In genomic region chr10:126867567-126868365, GRCh38 we compare ENCODE assay signal across 19 cellular contexts. TPM values are rescaled to one million over a fixed set of nuclear protein-coding genes. Genes with fewer than 3 reads are reported as not detected.
A peak's percentile ranks its signal among the peaks of the same experiment; 100 is the strongest.
DNase-seq lines count a peak whose midpoint lies in the region; ATAC-seq and TF ChIP-seq lines count a peak whose summit lies in the region.
"Had no signal": no experiment of that assay in that cellular context is flagged by ENCODE, and none has a peak within 500 bp of the region (broad histone marks: within the 10 kb centered on the region; RNA-seq: fewer than 3 reads in every experiment).

No MANE protein-coding gene starts in this region.

- DNase-seq in ELR (ENCODE audit: low read depth) (peak; percentile 19), SK-N-SH (no peak), fibroblast of peridontal ligament (ENCODE audit: extremely low read depth) (peak; percentile 100), spleen (peak; percentile 18), uterus (no peak), NCI-H1436 (lab: John Stamatoyannopoulos, UW) (no peak)
- no peak for DNase-seq in activated T-cell treated with anti-CD3 and anti-CD28 coated beads, Interleukin-2, amount 50 U/mL, for 72 hours
- DNase-seq: activated CD4-positive, alpha-beta memory T cell treated with anti-CD3 and anti-CD28 coated beads for 36 hours; Calu3; endodermal cell; left ventricle myocardium inferior; MV-4-11; naive thymus-derived CD4-positive, alpha-beta T cell; NK-92 treated with Interleukin-12 subunit alpha and Interleukin-12 subunit beta, amount 100 ng/mL, for 24 hours; retina; SIG-M5 had no signal

- no peak overlapping the region for H3K27ac Mint-ChIP-seq in activated T-cell treated with anti-CD3 and anti-CD28 coated beads, Interleukin-2, amount 50 U/mL, for 72 hours
- H3K27ac Mint-ChIP-seq: activated CD4-positive, alpha-beta memory T cell treated with anti-CD3 and anti-CD28 coated beads for 36 hours; endodermal cell; naive thymus-derived CD4-positive, alpha-beta T cell; stimulated activated memory B cell treated with anti-CD40 and anti-IgM and Interleukin-4, amounts not matched to agents 10 μg/mL and 1 μg/mL and 100 μg/mL, for 72 hours had no signal

- H3K9me2 ChIP-seq in SK-N-SH, result no peaks in the 10 kb centered on the region

- no peak overlapping the region for H3K9ac ChIP-seq in SK-N-SH

- no peaks in the 10 kb centered on the region for H3K9me3 ChIP-seq in SK-N-SH
- H3K9me3 ChIP-seq in spleen, result peaks cover 0 to 3% (median 0%) of the 10 kb centered on the region in 8 donors
- H3K9me3 ChIP-seq in uterus, result no peaks in the 10 kb centered on the region
- H3K9me3 ChIP-seq: ascending aorta had no signal

- no peak overlapping the region for H2AFZ ChIP-seq in SK-N-SH (ENCODE audit: low read depth)

- no peaks in the 10 kb centered on the region for H3K27me3 Mint-ChIP-seq in activated T-cell treated with anti-CD3 and anti-CD28 coated beads, Interleukin-2, amount 50 U/mL, for 72 hours (ENCODE audit: low read depth)
- H3K27me3 Mint-ChIP-seq: activated CD4-positive, alpha-beta memory T cell treated with anti-CD3 and anti-CD28 coated beads for 36 hours; stimulated activated memory B cell treated with anti-CD40 and anti-IgM and Interleukin-4, amounts not matched to agents 10 μg/mL and 1 μg/mL and 100 μg/mL, for 72 hours had no signal

- H3K4me1 Mint-ChIP-seq in activated T-cell treated with anti-CD3 and anti-CD28 coated beads, Interleukin-2, amount 50 U/mL, for 72 hours (ENCODE audit: low read depth), result no peaks in the 10 kb centered on the region
- H3K4me1 Mint-ChIP-seq: naive thymus-derived CD4-positive, alpha-beta T cell; stimulated activated memory B cell treated with anti-CD40 and anti-IgM and Interleukin-4, amounts not matched to agents 10 μg/mL and 1 μg/mL and 100 μg/mL, for 72 hours had no signal

- peak overlapping the region in 1 of 2 experiments; percentile 78; a peak in 2 of 4 replicates for H3K27ac ChIP-seq in SK-N-SH (ENCODE audit: low read depth in 2 of 2, low read length in 1 of 2)
- no peak overlapping the region for H3K27ac ChIP-seq in spleen
- no peak overlapping the region for H3K27ac ChIP-seq in uterus
- H3K27ac ChIP-seq: ascending aorta, left ventricle myocardium inferior had no signal

- CTCF ChIA-PET in SK-N-SH (lab: Yijun Ruan, JAX), result no interaction called here

- H3K4me1 ChIP-seq in SK-N-SH (ENCODE audit: control insufficient read depth in 1 of 2, insufficient read depth in 2 of 2, low read depth in 1 of 2, low read length in 1 of 2) (no peaks in the 10 kb centered on the region), spleen (no peaks in the 10 kb centered on the region), uterus (no peaks in the 10 kb centered on the region)
- H3K4me1 ChIP-seq: ascending aorta, left ventricle myocardium inferior had no signal

- H3K27me3 ChIP-seq in SK-N-SH (ENCODE audit: insufficient read depth) (no peaks in the 10 kb centered on the region), spleen (replicated peaks in 1 of 7) (no peaks in the 10 kb centered on the region), uterus (no peaks in the 10 kb centered on the region)
- H3K27me3 ChIP-seq: ascending aorta had no signal

- 46% methylated on average over 8 of the region's 9 CpGs for WGBS in SK-N-SH (ENCODE audit: low lambda C conversion rate)
- 76 to 88% (median 84%) methylated on average over 9 of the region's 9 CpGs for WGBS in spleen, 5 donors

- no peaks in the 10 kb centered on the region for H3F3A ChIP-seq in SK-N-SH (replicated peaks; ENCODE audit: insufficient read depth)

- H3K36me3 ChIP-seq in SK-N-SH (replicated peaks in 1 of 2; ENCODE audit: control insufficient read depth in 1 of 2, insufficient read depth in 2 of 2, low read length in 1 of 2), result no peaks in the 10 kb centered on the region
- H3K36me3 ChIP-seq in spleen, result no peaks in the 10 kb centered on the region
- no peaks in the 10 kb centered on the region for H3K36me3 ChIP-seq in uterus
- H3K36me3 ChIP-seq: ascending aorta, left ventricle myocardium inferior had no signal

- H3K9me3 Mint-ChIP-seq in activated T-cell treated with anti-CD3 and anti-CD28 coated beads, Interleukin-2, amount 50 U/mL, for 72 hours, result peaks cover 0 to 4% of the 10 kb centered on the region in 2 donors
- H3K9me3 Mint-ChIP-seq: stimulated activated memory B cell treated with anti-CD40 and anti-IgM and Interleukin-4, amounts not matched to agents 10 μg/mL and 1 μg/mL and 100 μg/mL, for 72 hours had no signal

- no peak for ATAC-seq in GM21737 (IDR thresholded peaks at IDR 0.05; ENCODE audit: unreplicated experiment)
- no peak for ATAC-seq in activated T-cell treated with anti-CD3 and anti-CD28 coated beads, Interleukin-2, amount 50 U/mL, for 72 hours (replicated peaks in 1 of 2)
- ATAC-seq: naive thymus-derived CD4-positive, alpha-beta T cell; stimulated activated memory B cell treated with anti-CD40 and anti-IgM and Interleukin-4, amounts not matched to agents 10 μg/mL and 1 μg/mL and 100 μg/mL, for 72 hours had no signal

- POLR2A ChIA-PET in SK-N-SH (lab: Yijun Ruan, JAX), result no interaction called here

- TF ChIP-seq RAD21 in SK-N-SH (IDR thresholded peaks at IDR 0.05; ENCODE audit: low read length), result no peak

- no peak for TF ChIP-seq CTCF in SK-N-SH (IDR thresholded peaks at IDR 0.05)
- TF ChIP-seq CTCF in spleen (IDR thresholded peaks at IDR 0.05 in 8 of 11, conservative IDR thresholded peaks at IDR 0.05 in 3 of 11), result no peak
- TF ChIP-seq CTCF in uterus (IDR thresholded peaks at IDR 0.05), result no peak

- peak overlapping the region; percentile 11; the same call in 1 of the 2 replicates for H3K4me2 ChIP-seq in SK-N-SH

- TF ChIP-seq POLR2A in spleen (IDR thresholded peaks at IDR 0.05) (no peak), uterus (IDR thresholded peaks at IDR 0.05) (no peak)

- H4K20me1 ChIP-seq in SK-N-SH (ENCODE audit: insufficient read depth), result no peaks in the 10 kb centered on the region

- intact Hi-C loops in spleen (cut with DNase I; ENCODE audit: low total_unique reads) (no loop called here), uterus (cut with DNase I; ENCODE audit: low total_unique reads) (no loop called here)

- no peak overlapping the region for H3K4me3 ChIP-seq in SK-N-SH (ENCODE audit: low read depth in 2 of 2, low read length in 1 of 2)
- no peak overlapping the region for H3K4me3 ChIP-seq in spleen
- H3K4me3 ChIP-seq in uterus, result no peak overlapping the region
- H3K4me3 ChIP-seq: ascending aorta, left ventricle myocardium inferior had no signal

- TF ChIP-seq EP300 in SK-N-SH (IDR thresholded peaks at IDR 0.05; ENCODE audit: borderline replicate concordance in 1 of 2, low read depth in 1 of 2, low read length in 1 of 2), result peak in 1 of 2 experiments; percentile 48; a peak in 1 of 4 replicates

- H3K79me2 ChIP-seq in SK-N-SH (ENCODE audit: insufficient read depth), result no peaks in the 10 kb centered on the region

- H3K4me3 Mint-ChIP-seq in activated T-cell treated with anti-CD3 and anti-CD28 coated beads, Interleukin-2, amount 50 U/mL, for 72 hours, result no peak overlapping the region
- H3K4me3 Mint-ChIP-seq: activated CD4-positive, alpha-beta memory T cell treated with anti-CD3 and anti-CD28 coated beads for 36 hours; endodermal cell; naive thymus-derived CD4-positive, alpha-beta T cell; stimulated activated memory B cell treated with anti-CD40 and anti-IgM and Interleukin-4, amounts not matched to agents 10 μg/mL and 1 μg/mL and 100 μg/mL, for 72 hours had no signal

- peaks cover 1% of the 10 kb centered on the region in 2 donors for H3K36me3 Mint-ChIP-seq in activated T-cell treated with anti-CD3 and anti-CD28 coated beads, Interleukin-2, amount 50 U/mL, for 72 hours (ENCODE audit: insufficient read depth in 2 of 2)
- H3K36me3 Mint-ChIP-seq: activated CD4-positive, alpha-beta memory T cell treated with anti-CD3 and anti-CD28 coated beads for 36 hours; naive thymus-derived CD4-positive, alpha-beta T cell; stimulated activated memory B cell treated with anti-CD40 and anti-IgM and Interleukin-4, amounts not matched to agents 10 μg/mL and 1 μg/mL and 100 μg/mL, for 72 hours had no signal

TF ChIP-seq in SK-N-SH, 30 proteins besides CTCF, POLR2A, EP300 and RAD21 (continues in another document):
- TF ChIP-seq JUND (IDR thresholded peaks at IDR 0.05) (peak; percentile 50), MEF2A (IDR thresholded peaks at IDR 0.05; ENCODE audit: borderline replicate concordance, low read depth) (0 out of 2 replicates have a peak, but pooled peaks have one; percentile 11), SIN3A (IDR thresholded peaks at IDR 0.05; ENCODE audit: borderline replicate concordance, low read depth, low read length) (no peak), GATA2 (CRISPR knock-in tag; IDR thresholded peaks at IDR 0.05) (no peak), TEAD4 (IDR thresholded peaks at IDR 0.05; ENCODE audit: borderline replicate concordance, insufficient read depth) (peak; percentile 46; the same call in 1 of the 2 replicates), NFIC (IDR thresholded peaks at IDR 0.05; ENCODE audit: borderline replicate concordance) (peak; percentile 86), RCOR1 (IDR thresholded peaks at IDR 0.05; ENCODE audit: low read length) (no peak), POLR2AphosphoS5 (IDR thresholded peaks at IDR 0.05; ENCODE audit: low read depth, low read length) (no peak), FOSL2 (IDR thresholded peaks at IDR 0.05; ENCODE audit: borderline replicate concordance, low read depth) (peak; percentile 49; the same call in 1 of the 2 replicates), TCF12 (IDR thresholded peaks at IDR 0.05) (peak; percentile 82), FOXJ3 (CRISPR knock-in tag; IDR thresholded peaks at IDR 0.05) (no peak)
- TF ChIP-seq, protein P1, sequence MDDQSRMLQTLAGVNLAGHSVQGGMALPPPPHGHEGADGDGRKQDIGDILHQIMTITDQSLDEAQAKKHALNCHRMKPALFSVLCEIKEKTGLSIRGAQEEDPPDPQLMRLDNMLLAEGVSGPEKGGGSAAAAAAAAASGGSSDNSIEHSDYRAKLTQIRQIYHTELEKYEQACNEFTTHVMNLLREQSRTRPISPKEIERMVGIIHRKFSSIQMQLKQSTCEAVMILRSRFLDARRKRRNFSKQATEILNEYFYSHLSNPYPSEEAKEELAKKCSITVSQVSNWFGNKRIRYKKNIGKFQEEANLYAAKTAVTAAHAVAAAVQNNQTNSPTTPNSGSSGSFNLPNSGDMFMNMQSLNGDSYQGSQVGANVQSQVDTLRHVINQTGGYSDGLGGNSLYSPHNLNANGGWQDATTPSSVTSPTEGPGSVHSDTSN (IDR thresholded peaks at IDR 0.05), result 0 out of 2 replicates have a peak, but pooled peaks have one; percentile 28

RNA-seq across cellular contexts. Expression of gene DOCK1, which starts 37.5 kb away (rescaled TPM):
- polyA plus RNA-seq in SK-N-SH (2012; rRNA removed) (15.5 and 15.6 TPM in 2 replicates), spleen (1 to 10 TPM; 2.2 to 5.2 (median 2.6) TPM)
- polyA plus RNA-seq in SK-N-SH (2012; cell fraction: cytosol; rRNA removed), result 20.8 and 21.1 TPM in 2 replicates
- polyA plus RNA-seq in SK-N-SH (2012; cell fraction: nucleus; rRNA removed), result 15.1 and 19.9 TPM in 2 replicates
- total RNA-seq in spleen (10 to 100 TPM; 21.5 to 40.5 (median 35.7) TPM), uterus (100 to 1,000 TPM in 1 of 4 donors, 10 to 100 TPM in 3; 15.6 to 130 (median 65.0) TPM)
- total RNA-seq in activated T-cell treated with anti-CD3 and anti-CD28 coated beads, Interleukin-2, amount 50 U/mL, for 72 hours, result under 1 TPM; 0.35 to 0.53 TPM
- polyA plus RNA-seq: naive thymus-derived CD4-positive, alpha-beta T cell had no signal

Comparison
In these comparisons a context has a peak if more than half of its experiments do, and no peak if none do; other contexts are left out.
1. DNase-seq: peak in ELR (single experiment), fibroblast of peridontal ligament (single experiment) and spleen (single experiment); none in SK-N-SH (single experiment), uterus (0 of 2), activated T-cell treated with anti-CD3 and anti-CD28 coated beads, Interleukin-2, amount 50 U/mL, for 72 hours (0 of 2) and NCI-H1436 (single experiment).
2. RNA of gene DOCK1, which starts 37.5 kb away (total RNA-seq): 15.6 to 130 TPM in uterus and 21.5 to 40.5 TPM in spleen; 0.35 to 0.53 TPM in activated T-cell treated with anti-CD3 and anti-CD28 coated beads, Interleukin-2, amount 50 U/mL, for 72 hours; every median in the first group is over 10 times any median in the second.